32 cellular contexts compared by ENCODE assay signal in genomic region chr16:49347476-49347875, GRCh38. TPM values are rescaled to one million over a fixed set of nuclear protein-coding genes. Genes with fewer than 3 reads are reported as not detected.
"Had no signal": no experiment of that assay in that cellular context is flagged by ENCODE, and none has a peak within 500 bp of the region (broad histone marks: within the 10 kb centered on the region; RNA-seq: fewer than 3 reads in every experiment).

No MANE protein-coding gene starts in this region.

- H3K27me3 ChIP-seq: testis, upper lobe of left lung, uterus, vagina had no signal

- H3K36me3 Mint-ChIP-seq: stimulated activated effector memory CD8-positive, alpha-beta T cell treated with anti-CD3 and anti-CD28 coated beads, Interleukin-12 subunit alpha, Interleukin-12 subunit beta, amount 100 ng/mL, for 72 hours; stimulated activated memory B cell treated with anti-CD40 and anti-IgM and Interleukin-4, amounts not matched to agents 10 μg/mL and 1 μg/mL and 100 μg/mL, for 72 hours; stimulated activated naive B cell treated with anti-CD40 and anti-IgM and Interleukin-4, amounts not matched to agents 10 μg/mL and 1 μg/mL and 100 μg/mL, for 72 hours; type B pancreatic cell had no signal

- H3K4me3 Mint-ChIP-seq: stimulated activated effector memory CD8-positive, alpha-beta T cell treated with anti-CD3 and anti-CD28 coated beads, Interleukin-12 subunit alpha, Interleukin-12 subunit beta, amount 100 ng/mL, for 72 hours; stimulated activated memory B cell treated with anti-CD40 and anti-IgM and Interleukin-4, amounts not matched to agents 10 μg/mL and 1 μg/mL and 100 μg/mL, for 72 hours; stimulated activated naive B cell treated with anti-CD40 and anti-IgM and Interleukin-4, amounts not matched to agents 10 μg/mL and 1 μg/mL and 100 μg/mL, for 72 hours; stimulated activated naive CD8-positive, alpha-beta T cell treated with anti-CD3 and anti-CD28 coated beads, Interleukin-15, amount 100 ng/mL, for 72 hours; stimulated activated naive CD8-positive, alpha-beta T cell treated with anti-CD3 and anti-CD28 coated beads, Interleukin-15, Interleukin-2, amounts not matched to agents 100 ng/mL and 50 ng/mL, for 24 hours; type B pancreatic cell had no signal

- H3K4me1 Mint-ChIP-seq: stimulated activated effector memory CD8-positive, alpha-beta T cell treated with anti-CD3 and anti-CD28 coated beads, Interleukin-12 subunit alpha, Interleukin-12 subunit beta, amount 100 ng/mL, for 72 hours; stimulated activated memory B cell treated with anti-CD40 and anti-IgM and Interleukin-4, amounts not matched to agents 10 μg/mL and 1 μg/mL and 100 μg/mL, for 72 hours; stimulated activated naive CD8-positive, alpha-beta T cell treated with anti-CD3 and anti-CD28 coated beads, Interleukin-15, amount 100 ng/mL, for 72 hours had no signal

- H3K27ac ChIP-seq: stomach, suprapubic skin, testis, thoracic aorta, thyroid gland, tibial artery, tibial nerve, transverse colon, upper lobe of left lung, upper lobe of right lung, uterus, vagina had no signal

- H3K4me1 ChIP-seq: stomach, suprapubic skin, testis, thyroid gland, tibial artery, tibial nerve, transverse colon, upper lobe of left lung, upper lobe of right lung, uterus, vagina had no signal

- DNase-seq: stimulated activated CD4-positive, alpha-beta T cell treated with anti-CD3 and anti-CD28 coated beads, Interleukin-2, amount 100 ng/mL, for 48 hours; stimulated activated CD4-positive, alpha-beta T cell treated with anti-CD3 and anti-CD28 coated beads, Interleukin-4, amount 100 ng/mL, for 1 hour; stimulated activated CD4-positive, alpha-beta T cell treated with anti-CD3 and anti-CD28 coated beads, Interleukin-4, amount 100 ng/mL, for 24 hours; stimulated activated CD4-positive, alpha-beta T cell treated with anti-CD3 and anti-CD28 coated beads, Interleukin-4, amount 100 ng/mL, for 4 hours; stimulated activated CD8-positive, alpha-beta memory T cell treated with anti-CD3 and anti-CD28 coated beads, Interleukin-4, amount 100 ng/mL, for 48 hours; stimulated activated naive B cell treated with anti-CD40 and anti-IgM and Interleukin-4, amounts not matched to agents 10 μg/mL and 1 μg/mL and 100 μg/mL, for 72 hours; stimulated activated naive CD4-positive, alpha-beta T cell; stimulated activated naive CD4-positive, alpha-beta T cell treated with Interleukin-2 at 50 U/mL for 16 hours; stimulated activated naive CD8-positive, alpha-beta T cell treated with anti-CD3 and anti-CD28 coated beads, Interleukin-15, amount 100 ng/mL, for 72 hours; stimulated activated naive CD8-positive, alpha-beta T cell treated with anti-CD3 and anti-CD28 coated beads, Interleukin-15, Interleukin-2, amounts not matched to agents 100 U/mL and 50 U/mL, for 24 hours; stomach; substantia nigra; testis; thyroid gland; tibial artery; transverse colon; upper lobe of left lung; upper lobe of right lung; uterus had no signal

- H3K9me3 ChIP-seq: stomach, suprapubic skin, testis, thoracic aorta, thyroid gland, tibial artery, tibial nerve, transverse colon, upper lobe of left lung, upper lobe of right lung, uterus, vagina had no signal

- H3K9me3 Mint-ChIP-seq: stimulated activated effector memory CD8-positive, alpha-beta T cell treated with anti-CD3 and anti-CD28 coated beads, Interleukin-12 subunit alpha, Interleukin-12 subunit beta, amount 100 ng/mL, for 72 hours; stimulated activated naive B cell treated with anti-CD40 and anti-IgM and Interleukin-4, amounts not matched to agents 10 μg/mL and 1 μg/mL and 100 μg/mL, for 72 hours; stimulated activated naive CD8-positive, alpha-beta T cell treated with anti-CD3 and anti-CD28 coated beads, Interleukin-15, amount 100 ng/mL, for 72 hours; stimulated activated naive CD8-positive, alpha-beta T cell treated with anti-CD3 and anti-CD28 coated beads, Interleukin-15, Interleukin-2, amounts not matched to agents 100 ng/mL and 50 ng/mL, for 24 hours; type B pancreatic cell had no signal

- H3K27ac Mint-ChIP-seq: stimulated activated effector memory CD8-positive, alpha-beta T cell treated with anti-CD3 and anti-CD28 coated beads, Interleukin-12 subunit alpha, Interleukin-12 subunit beta, amount 100 ng/mL, for 72 hours; stimulated activated memory B cell treated with anti-CD40 and anti-IgM and Interleukin-4, amounts not matched to agents 10 μg/mL and 1 μg/mL and 100 μg/mL, for 72 hours; stimulated activated naive B cell treated with anti-CD40 and anti-IgM and Interleukin-4, amounts not matched to agents 10 μg/mL and 1 μg/mL and 100 μg/mL, for 72 hours; stimulated activated naive CD8-positive, alpha-beta T cell treated with anti-CD3 and anti-CD28 coated beads, Interleukin-15, Interleukin-2, amounts not matched to agents 100 ng/mL and 50 ng/mL, for 24 hours; type B pancreatic cell had no signal

- ATAC-seq: stimulated activated effector memory CD8-positive, alpha-beta T cell treated with anti-CD3 and anti-CD28 coated beads, Interleukin-12 subunit alpha, Interleukin-12 subunit beta, amount 100 ng/mL, for 72 hours; stimulated activated memory B cell treated with anti-CD40 and anti-IgM and Interleukin-4, amounts not matched to agents 10 μg/mL and 1 μg/mL and 100 μg/mL, for 72 hours; stimulated activated naive B cell treated with anti-CD40 and anti-IgM and Interleukin-4, amounts not matched to agents 10 μg/mL and 1 μg/mL and 100 μg/mL, for 72 hours; stimulated activated naive CD8-positive, alpha-beta T cell treated with anti-CD3 and anti-CD28 coated beads, Interleukin-15, amount 100 ng/mL, for 72 hours; stimulated activated naive CD8-positive, alpha-beta T cell treated with anti-CD3 and anti-CD28 coated beads, Interleukin-15, Interleukin-2, amounts not matched to agents 100 U/mL and 50 U/mL, for 24 hours; upper lobe of right lung had no signal

- H3K36me3 ChIP-seq: stomach, suprapubic skin, thoracic aorta, thyroid gland, tibial artery, tibial nerve, transverse colon, upper lobe of left lung, upper lobe of right lung, uterus, vagina had no signal

- H3K4me3 ChIP-seq: stomach, suprapubic skin, testis, thoracic aorta, thyroid gland, tibial artery, tibial nerve, transverse colon, upper lobe of left lung, upper lobe of right lung, uterus, vagina had no signal

RNA-seq across cellular contexts. Expression of gene C16orf78, which starts 26.1 kb away (rescaled TPM):
- total RNA-seq: stomach, subcutaneous adipose tissue, suprapubic skin, temporal lobe, thoracic aorta, thyroid gland, tibial nerve, transverse colon, upper lobe of left lung, upper lobe of right lung, ureter, urinary bladder, uterus, vagina had no signal
- polyA plus RNA-seq: stomach, thymus, urinary bladder had no signal
